ENCODE assay signal across 20 cellular contexts in genomic region chr20:62198496-62198895, GRCh38. TPM values are rescaled to one million over a fixed set of nuclear protein-coding genes. Genes with fewer than 3 reads are reported as not detected.
DNase-seq lines count a peak whose midpoint lies in the region; ATAC-seq, FAIRE-seq and TF ChIP-seq lines count a peak whose summit lies in the region.
"Had no signal": no experiment of that assay in that cellular context is flagged by ENCODE, and none has a peak within 500 bp of the region (broad histone marks: within the 10 kb centered on the region; RNA-seq: fewer than 3 reads in every experiment).

No MANE protein-coding gene starts in this region.

- no peaks in the 10 kb centered on the region for H3K4me1 ChIP-seq in mucosa of descending colon (ENCODE audit: low read depth)
- H3K4me1 ChIP-seq: HAP-1 had no signal

- H3K4me1 Mint-ChIP-seq in chondrocyte (ENCODE audit: low read depth) = peaks cover 29% of the 10 kb centered on the region
- H3K4me1 Mint-ChIP-seq: GM23338 had no signal

- no peak overlapping the region for H3K4me3 ChIP-seq in mucosa of descending colon
- H3K4me3 ChIP-seq: GM23338, HAP-1, Peyer's patch had no signal

- no peaks in the 10 kb centered on the region for H3K9me3 ChIP-seq in mucosa of descending colon
- H3K9me3 ChIP-seq: HAP-1, Peyer's patch had no signal

- intact Hi-C loops in mucosa of descending colon (cut with DNase I, micrococcal nuclease) = no loop called here

- H3K27me3 Mint-ChIP-seq in chondrocyte (ENCODE audit: low read depth) = no peaks in the 10 kb centered on the region
- H3K27me3 Mint-ChIP-seq: CD4-positive, alpha-beta T cell had no signal

- TF ChIP-seq CTCF in chondrocyte (IDR thresholded peaks at IDR 0.05) (no peak), mucosa of descending colon (IDR thresholded peaks at IDR 0.05) (no peak)

- no peaks in the 10 kb centered on the region for H3K9me3 Mint-ChIP-seq in chondrocyte (ENCODE audit: low read depth)
- H3K9me3 Mint-ChIP-seq: CD4-positive, alpha-beta T cell; GM23338 had no signal

- ATAC-seq in mucosa of descending colon = no peak
- no peak for ATAC-seq in GM21515 (IDR thresholded peaks at IDR 0.05; ENCODE audit: unreplicated experiment)
- ATAC-seq: GM23338 had no signal

- peaks cover 18% of the 10 kb centered on the region for H3K36me3 Mint-ChIP-seq in chondrocyte (ENCODE audit: low read depth)

- H3K36me3 ChIP-seq in mucosa of descending colon (ENCODE audit: low read depth) = no peaks in the 10 kb centered on the region

- no peak overlapping the region for H3K27ac Mint-ChIP-seq in chondrocyte (ENCODE audit: unreplicated experiment)
- H3K27ac Mint-ChIP-seq: CD4-positive, alpha-beta T cell; GM23338 had no signal

- peak; percentile 80 for FAIRE-seq in HTR-8/SVneo (lab: Jason Lieb, UNC)

- DNase-seq in HTR-8/SVneo (ENCODE audit: insufficient read length, low spot score) = no peak
- DNase-seq in chondrocyte (ENCODE audit: low spot score) = peak; percentile 87
- peak in 2 of 3 donors; percentile 13 to 38 for DNase-seq in mucosa of descending colon
- no peak for DNase-seq in Kasumi-1 (lab: John Stamatoyannopoulos, UW)
- DNase-seq in NCI-H1105 treated with DMSO at 0.1 percent for 48 hours (lab: John Stamatoyannopoulos, UW) = no peak
- DNase-seq: CD4-positive, alpha-beta T cell; COR-L47; DMS79; NCI-H1105; NCI-H2029 treated with DMSO at 0.1 percent for 48 hours; NCI-H226; NCI-H510A treated with DMSO at 0.1 percent for 48 hours; NCI-H82 had no signal

- H3K4me3 Mint-ChIP-seq in chondrocyte (ENCODE audit: unreplicated experiment) = no peak overlapping the region
- H3K4me3 Mint-ChIP-seq: CD4-positive, alpha-beta T cell; GM23338 had no signal

RNA-seq across cellular contexts. Expression of gene MTG2, which starts 15.7 kb away (rescaled TPM):
- total RNA-seq in chondrocyte = 22.3 to 28.3 TPM (median 22.6 TPM) in 3 replicates
- total RNA-seq in mucosa of descending colon = 10 to 100 TPM; 28.8 to 34.9 (median 32.6) TPM

RNA-seq across cellular contexts. Expression of gene HRH3, which starts 21.6 kb away (rescaled TPM):
- total RNA-seq in chondrocyte = not detected in 3 replicates
- total RNA-seq in mucosa of descending colon = under 1 TPM in 1 of 3 donors, not detected in 2; 0.09 TPM
- total RNA-seq: A673; CD4-positive, alpha-beta T cell; HT-29; SK-MEL-5 had no signal

RNA-seq across cellular contexts. Expression of gene OSBPL2, which starts 39.8 kb away (rescaled TPM):
- total RNA-seq in chondrocyte = 44.4 to 49.0 TPM (median 48.3 TPM) in 3 replicates
- 100 to 1,000 TPM in 1 of 3 donors, 10 to 100 TPM in 2; 87.0 to 111 (median 91.6) TPM for total RNA-seq in mucosa of descending colon

RNA-seq across cellular contexts. Expression of gene SS18L1, which starts 54.9 kb away (rescaled TPM):
- total RNA-seq in chondrocyte = 13.3 to 14.8 TPM (median 13.4 TPM) in 3 replicates
- 10 to 100 TPM; 13.2 to 16.0 (median 14.4) TPM for total RNA-seq in mucosa of descending colon

RNA-seq across cellular contexts. Expression of gene PSMA7, which starts 55.3 kb away (rescaled TPM):
- total RNA-seq in chondrocyte (218 to 238 TPM (median 226 TPM) in 3 replicates), mucosa of descending colon (100 to 1,000 TPM; 129 to 197 (median 194) TPM)

Comparison
In these comparisons a context has a peak if more than half of its experiments do, and no peak if none do; other contexts are left out.
1. DNase-seq: peak in chondrocyte (single experiment) and mucosa of descending colon (2 of 3); none in HTR-8/SVneo (single experiment), Kasumi-1 (0 of 2) and NCI-H1105 treated with DMSO at 0.1 percent for 48 hours (single experiment).